ENCODE assay signal across 8 cellular contexts in the genomic region with DNA sequence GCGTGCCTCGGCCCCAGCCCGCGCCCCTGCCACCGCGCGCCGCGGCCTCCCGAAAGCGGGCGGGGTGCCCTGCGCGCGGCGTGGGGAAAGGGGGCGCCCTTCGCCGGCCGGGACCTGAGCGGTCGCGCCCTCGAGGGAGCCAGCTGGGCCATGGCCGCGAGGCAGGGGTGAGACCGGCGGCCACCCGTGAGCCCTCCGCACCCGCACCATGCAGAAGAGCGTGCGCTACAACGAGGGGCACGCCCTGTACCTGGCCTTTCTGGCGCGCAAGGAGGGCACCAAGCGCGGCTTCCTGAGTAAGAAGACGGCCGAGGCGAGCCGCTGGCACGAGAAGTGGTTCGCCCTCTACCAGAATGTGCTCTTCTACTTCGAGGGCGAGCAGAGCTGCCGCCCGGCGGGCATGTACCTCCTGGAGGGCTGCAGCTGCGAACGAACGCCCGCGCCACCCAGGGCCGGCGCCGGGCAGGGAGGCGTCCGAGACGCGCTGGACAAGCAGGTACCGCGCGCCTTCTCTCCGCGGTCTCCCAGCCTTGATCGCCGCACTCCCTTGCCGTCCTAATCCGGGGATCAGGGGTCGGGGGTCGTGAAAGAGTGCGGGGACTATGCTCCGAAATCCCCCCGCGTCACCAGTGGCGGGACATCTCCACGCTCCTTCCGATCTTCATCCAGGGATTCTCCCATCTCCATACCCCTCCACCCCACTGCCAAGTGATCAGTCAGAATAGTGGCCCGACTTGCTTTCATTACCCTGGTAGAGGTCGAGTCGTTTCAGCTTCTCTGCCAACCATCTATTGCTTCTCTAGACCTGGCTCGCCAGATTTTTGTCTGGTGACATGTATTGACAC.
A peak's percentile ranks its signal among the peaks of the same experiment; 100 is the strongest.
DNase-seq lines count a peak whose midpoint lies in the region; ATAC-seq and TF ChIP-seq lines count a peak whose summit lies in the region.

No MANE protein-coding gene starts in this region.

- TF ChIP-seq CTCF in GM10266 (IDR thresholded peaks at IDR 0.05; ENCODE audit: control insufficient read depth, insufficient read depth, low read depth, missing control alignments), result no peak
- no peak for TF ChIP-seq CTCF in choroid plexus epithelial cell (conservative IDR thresholded peaks at IDR 0.05; ENCODE audit: low read depth, low read length)

- peak; percentile 48 to 57 for ATAC-seq in activated CD4-positive, CD25-positive, alpha-beta regulatory T cell treated with anti-CD3 and anti-CD28 coated beads, Interleukin-2, amount 50 U/mL, for 24 hours
- ATAC-seq in GM18867 (IDR thresholded peaks at IDR 0.05; ENCODE audit: unreplicated experiment), result no peak

- peak; percentile 29 for DNase-seq in GM10266 (ENCODE audit: extremely low spot score)
- peak; percentile 28 for DNase-seq in choroid plexus epithelial cell (ENCODE audit: low read depth)
- DNase-seq in left kidney (ENCODE audit: low read depth, low spot score), result peak; percentile 51
- DNase-seq in stimulated activated CD4-positive, alpha-beta T cell treated with anti-CD3 and anti-CD28 coated beads, Interleukin-2, amount 100 ng/mL, for 24 hours, result peak; percentile 44 to 57
- no peak for DNase-seq in HPDE6-E6E7 (ENCODE audit: extremely low spot score)
- no peak for DNase-seq in MV-4-11 (lab: John Stamatoyannopoulos, UW)

- H3K4me3 ChIP-seq in choroid plexus epithelial cell (ENCODE audit: low read depth, low read length), result peak overlapping the region; percentile 68

Comparison
In these comparisons a context has a peak if more than half of its experiments do, and no peak if none do; other contexts are left out.
1. DNase-seq: peak in GM10266 (single experiment), choroid plexus epithelial cell (single experiment), left kidney (single experiment) and stimulated activated CD4-positive, alpha-beta T cell treated with anti-CD3 and anti-CD28 coated beads, Interleukin-2, amount 100 ng/mL, for 24 hours (2 of 2); none in HPDE6-E6E7 (single experiment) and MV-4-11 (single experiment).